Comparison of ENCODE assay signal across 1 cellular context in genomic region chr7:128830231-128831177, GRCh38.
TF ChIP-seq lines count a peak whose summit lies in the region.

FLNC (plus strand) TSS chr7:128830406; CDS start chr7:128830638, 232 bp downstream.

TF ChIP-seq in H1, 55 proteins besides CTCF, POLR2A, EP300 and RAD21:
- TF ChIP-seq EZH2 (IDR thresholded peaks at IDR 0.05; ENCODE audit: low read depth, low read length, severe bottlenecking): peak; percentile 91
- peak; percentile 94 for TF ChIP-seq SUZ12 (IDR thresholded peaks at IDR 0.05; ENCODE audit: low read length)
- peak; percentile 44 for TF ChIP-seq KDM4A (IDR thresholded peaks at IDR 0.05; ENCODE audit: low read depth, low read length, severe bottlenecking)
- TF ChIP-seq E2F6 (IDR thresholded peaks at IDR 0.05): peak; percentile 81
- TF ChIP-seq ASH2L (IDR thresholded peaks at IDR 0.05; ENCODE audit: low read length): peak; percentile 15
- no peak for TF ChIP-seq CHD2 (IDR thresholded peaks at IDR 0.05; ENCODE audit: low read length)
- 0 out of 2 replicates have a peak, but pooled peaks have one; percentile 7 for TF ChIP-seq PHF8 (conservative IDR thresholded peaks at IDR 0.05; ENCODE audit: low read depth, low read length)
- TF ChIP-seq RNF2 (IDR thresholded peaks at IDR 0.05; ENCODE audit: borderline replicate concordance, low read depth, low read length, missing control alignments, poor library complexity, severe bottlenecking): no peak
- no peak for TF ChIP-seq RXRA (IDR thresholded peaks at IDR 0.05; ENCODE audit: insufficient read depth, low read depth, low read length)
- TF ChIP-seq MAX (IDR thresholded peaks at IDR 0.05): peak; percentile 82
- TF ChIP-seq KDM5A (IDR thresholded peaks at IDR 0.05; ENCODE audit: low read length): no peak
